In the genomic region with DNA sequence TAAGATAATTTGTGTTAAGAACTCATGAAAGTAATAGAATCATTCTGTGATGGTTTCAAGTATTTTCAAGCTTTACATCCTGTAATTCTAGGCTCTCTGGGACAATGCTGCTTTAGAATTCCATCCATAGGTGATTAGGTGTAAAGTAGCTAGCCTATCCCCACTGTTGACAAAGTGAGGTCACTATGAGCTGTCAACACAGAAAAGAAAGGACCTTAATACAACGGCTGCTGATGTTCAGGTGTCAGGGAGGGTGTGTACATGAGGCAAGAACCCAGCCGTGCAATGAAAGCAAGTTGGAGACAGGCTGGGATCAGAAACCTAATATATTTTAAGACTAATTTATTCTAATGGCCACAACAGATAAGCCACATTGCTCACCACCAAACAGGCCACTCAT, we compare ENCODE assay signal across 23 cellular contexts. TPM values are rescaled to one million over a fixed set of nuclear protein-coding genes. Genes with fewer than 3 reads are reported as not detected.
A peak's percentile ranks its signal among the peaks of the same experiment; 100 is the strongest.
DNase-seq lines count a peak whose midpoint lies in the region; ATAC-seq and TF ChIP-seq lines count a peak whose summit lies in the region.
"Had no signal": no experiment of that assay in that cellular context is flagged by ENCODE, and none has a peak within 500 bp of the region (broad histone marks: within the 10 kb centered on the region; RNA-seq: fewer than 3 reads in every experiment).

No MANE protein-coding gene starts in this region.

- 67% methylated on average over 2 of the region's 2 CpGs for WGBS in mammary epithelial cell (ENCODE audit: low coverage, missing lambda C conversion rate)
- WGBS in hepatocyte (ENCODE audit: low lambda C conversion rate, missing lambda C conversion rate) = 61% methylated on average over 2 of the region's 2 CpGs
- 77 to 82% methylated on average over 2 of the region's 2 CpGs for WGBS in body of pancreas, 2 donors

- CTCF ChIA-PET in mammary epithelial cell (lab: Charles Lee; ENCODE audit: low non-redundant PET) = no interaction called here

- H2AFZ ChIP-seq in mammary epithelial cell (ENCODE audit: low read depth, low read length) (no peak overlapping the region), hepatocyte (no peak overlapping the region)

- in situ Hi-C loops in mammary epithelial cell (cut with MboI; ENCODE audit: low sequenced_read_pairs in 2 of 2) = no loop called here

- DNase-seq in mammary epithelial cell (peak; percentile 64), breast epithelium (ENCODE audit: low spot score in 2 of 2) (no peak), NCI-H748 treated with DMSO at 0.1 percent for 48 hours (lab: John Stamatoyannopoulos, UW) (peak; percentile 43), hepatocyte (ENCODE audit: low spot score) (peak; percentile 55), pons (ENCODE audit: low spot score) (no peak), COLO829 (ENCODE audit: low spot score) (no peak), body of pancreas (no peak)
- DNase-seq: activated CD4-positive, alpha-beta T cell treated with anti-CD3 and anti-CD28 coated beads for 1 hour; activated gamma-delta T cell treated with Interleukin-2 at 50 U/mL for 16 hours; activated naive CD8-positive, alpha-beta T cell treated with anti-CD3 and anti-CD28 coated beads, Interleukin-2, amount 50 U/mL, for 24 hours; foreskin fibroblast; left ventricle myocardium inferior; NCI-H1105 treated with DMSO at 0.1 percent for 48 hours; NCI-H446; Peyer's patch; right cardiac atrium; stimulated activated CD4-positive, alpha-beta T cell treated with anti-CD3 and anti-CD28 coated beads, Interleukin-4, amount 100 ng/mL, for 24 hours; stimulated activated naive B cell treated with anti-CD40 and anti-IgM and Interleukin-4, amounts not matched to agents 10 μg/mL and 1 μg/mL and 100 μg/mL, for 72 hours; uterus had no signal

- H3K27ac ChIP-seq in mammary epithelial cell (ENCODE audit: insufficient read depth, low read depth, low read length) (no peak overlapping the region), breast epithelium (no peak overlapping the region), hepatocyte (peak overlapping the region; percentile 64), body of pancreas (no peak overlapping the region)
- H3K27ac ChIP-seq: C4-2B, left ventricle myocardium inferior, Peyer's patch, thoracic aorta, uterus had no signal

- H4K20me1 ChIP-seq in mammary epithelial cell (ENCODE audit: insufficient read depth, low read length) = no peaks in the 10 kb centered on the region
- no peaks in the 10 kb centered on the region for H4K20me1 ChIP-seq in hepatocyte (ENCODE audit: insufficient read depth, poor library complexity, severe bottlenecking)

- H3K9me2 ChIP-seq in hepatocyte (replicated peaks; ENCODE audit: insufficient read depth) = no peaks in the 10 kb centered on the region

- H3K4me1 ChIP-seq in mammary epithelial cell (ENCODE audit: insufficient read depth, low read length) (no peaks in the 10 kb centered on the region), breast epithelium (no peaks in the 10 kb centered on the region), hepatocyte (ENCODE audit: insufficient read depth) (no peaks in the 10 kb centered on the region), body of pancreas (peaks cover 27% of the 10 kb centered on the region)
- H3K4me1 ChIP-seq: uterus had no signal

- no TSS peak for BruUV-seq in mammary epithelial cell (replicated peaks; lab: Mats Ljungman, UMichigan)

- intact Hi-C loops in mammary epithelial cell (cut with micrococcal nuclease) (no loop called here), breast epithelium (cut with DNase I; ENCODE audit: low total_unique reads) (no loop called here), body of pancreas (cut with DNase I) (no loop called here)

- H3K79me2 ChIP-seq in mammary epithelial cell (ENCODE audit: insufficient read depth, low read length) (no peaks in the 10 kb centered on the region), hepatocyte (no peaks in the 10 kb centered on the region)

- H3K9ac ChIP-seq in mammary epithelial cell (ENCODE audit: insufficient read depth, low read length) = no peak overlapping the region

- dilution Hi-C loops in mammary epithelial cell (cut with HindIII; ENCODE audit: low sequenced_read_pairs) = no loop called here

- TF ChIP-seq CTCF in mammary epithelial cell (conservative IDR thresholded peaks at IDR 0.05 in 1 of 2, IDR thresholded peaks at IDR 0.05 in 1 of 2; ENCODE audit: extremely low read depth in 1 of 2, insufficient read depth in 1 of 2, low read depth in 1 of 2, low read length in 2 of 2) = no peak
- TF ChIP-seq CTCF in breast epithelium (IDR thresholded peaks at IDR 0.05) = no peak
- TF ChIP-seq CTCF in hepatocyte (IDR thresholded peaks at IDR 0.05; ENCODE audit: poor library complexity) = no peak
- TF ChIP-seq CTCF in body of pancreas (IDR thresholded peaks at IDR 0.05) = no peak

- ATAC-seq in body of pancreas = no peak
- ATAC-seq: activated naive CD8-positive, alpha-beta T cell treated with anti-CD3 and anti-CD28 coated beads, Interleukin-2, amount 50 U/mL, for 24 hours; HCT116; right cardiac atrium; stimulated activated naive B cell treated with anti-CD40 and anti-IgM and Interleukin-4, amounts not matched to agents 10 μg/mL and 1 μg/mL and 100 μg/mL, for 72 hours had no signal

- H3K4me2 ChIP-seq in mammary epithelial cell (ENCODE audit: insufficient read depth, low read depth, low read length) = no peak overlapping the region
- H3K4me2 ChIP-seq in hepatocyte = no peak overlapping the region

- H3K9me3 ChIP-seq in mammary epithelial cell (replicated peaks; ENCODE audit: insufficient read depth, low read length) (no peaks in the 10 kb centered on the region), breast epithelium (no peaks in the 10 kb centered on the region), hepatocyte (ENCODE audit: low read depth) (no peaks in the 10 kb centered on the region), body of pancreas (no peaks in the 10 kb centered on the region)
- H3K9me3 ChIP-seq: left ventricle myocardium inferior, Peyer's patch, thoracic aorta, uterus had no signal

- H3K36me3 ChIP-seq in mammary epithelial cell (ENCODE audit: insufficient read depth, low read length) (no peaks in the 10 kb centered on the region), breast epithelium (no peaks in the 10 kb centered on the region), hepatocyte (replicated peaks; ENCODE audit: insufficient read depth, low read depth) (no peaks in the 10 kb centered on the region), body of pancreas (replicated peaks in 1 of 2; ENCODE audit: insufficient read depth in 1 of 2, low read depth in 2 of 2) (no peaks in the 10 kb centered on the region)
- H3K36me3 ChIP-seq: left ventricle myocardium inferior, Peyer's patch, thoracic aorta, uterus had no signal

- H3K27me3 ChIP-seq in mammary epithelial cell (ENCODE audit: insufficient read depth, low read length) (no peaks in the 10 kb centered on the region), breast epithelium (no peaks in the 10 kb centered on the region), hepatocyte (no peaks in the 10 kb centered on the region), body of pancreas (no peaks in the 10 kb centered on the region)
- H3K27me3 ChIP-seq: Peyer's patch, uterus had no signal

- TF ChIP-seq POLR2A in breast epithelium (IDR thresholded peaks at IDR 0.05) (no peak), body of pancreas (IDR thresholded peaks at IDR 0.05) (no peak)

- H3K4me3 ChIP-seq in mammary epithelial cell (replicated peaks in 1 of 3; ENCODE audit: insufficient read depth in 1 of 3, low read depth in 2 of 3, low read length in 3 of 3) = no peak overlapping the region
- no peak overlapping the region for H3K4me3 ChIP-seq in breast epithelium
- H3K4me3 ChIP-seq in hepatocyte = no peak overlapping the region
- no peak overlapping the region for H3K4me3 ChIP-seq in body of pancreas
- H3K4me3 ChIP-seq: left ventricle myocardium inferior, Peyer's patch, thoracic aorta, uterus had no signal

RNA-seq across cellular contexts. Expression of a gene that starts 36.8 kb away (rescaled TPM):
- total RNA-seq in mammary epithelial cell (10 to 100 TPM; 30.8 to 38.2 TPM), breast epithelium (10 to 100 TPM; 20.2 to 37.0 (median 27.9) TPM), hepatocyte (13.9 and 15.5 TPM in 2 replicates), body of pancreas (10 to 100 TPM; 17.1 to 17.4 TPM)
- polyA plus RNA-seq in mammary epithelial cell (16.6 TPM), hepatocyte (12.5 and 16.4 TPM in 2 replicates)
- 79.5 TPM for polyA minus RNA-seq in mammary epithelial cell
- total RNA-seq: G401 had no signal

Comparison
In these comparisons a context has a peak if more than half of its experiments do, and no peak if none do; other contexts are left out.
1. DNase-seq: peak in mammary epithelial cell (single experiment), NCI-H748 treated with DMSO at 0.1 percent for 48 hours (single experiment) and hepatocyte (single experiment); none in breast epithelium (0 of 2), pons (single experiment), COLO829 (single experiment) and body of pancreas (0 of 4).